Comparison of ENCODE assay signal across 1 cellular context in the genomic region with DNA sequence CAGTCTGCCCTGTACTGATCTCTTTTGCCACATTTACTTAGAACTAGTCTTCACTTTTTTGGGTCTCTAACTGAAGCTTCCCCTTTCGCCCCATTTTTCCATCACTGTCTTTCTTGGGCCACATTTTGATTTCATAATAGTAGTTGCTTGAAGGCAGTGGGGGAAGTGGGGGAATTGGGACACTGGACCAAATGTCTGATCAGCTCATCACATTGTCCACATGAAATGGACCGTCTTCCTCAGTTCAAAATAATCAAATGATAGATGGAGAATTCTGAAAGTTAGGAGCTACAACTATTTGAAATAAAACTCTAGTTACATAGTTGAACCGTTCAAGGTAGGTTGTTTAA.
TF ChIP-seq lines count a peak whose summit lies in the region.

No MANE protein-coding gene starts in this region.

TF ChIP-seq in HCT116, 20 proteins besides CTCF, POLR2A, EP300 and RAD21 (continued from another document):
- TF ChIP-seq CBX3 (IDR thresholded peaks at IDR 0.05; ENCODE audit: low read depth) (no peak), SP1 (IDR thresholded peaks at IDR 0.05; ENCODE audit: low read depth) (no peak)
